ENCODE assay signal across 1 cellular context in genomic region chr15:34101366-34102174, GRCh38.
TF ChIP-seq lines count a peak whose summit lies in the region.

Gene EMC7 (minus strand): TSS chr15:34101862. CDS start chr15:34101839, 23 bp downstream.
Gene PGBD4 (plus strand): TSS chr15:34102083. CDS start chr15:34102532, 449 bp downstream.

TF ChIP-seq in HepG2, 621 proteins besides CTCF, POLR2A, EP300 and RAD21 (continued from another document and continues in another):
- TF ChIP-seq ZNF800 (CRISPR knock-in tag; IDR thresholded peaks at IDR 0.05) (no peak), ZZZ3 (CRISPR knock-in tag; IDR thresholded peaks at IDR 0.05; ENCODE audit: borderline replicate concordance) (peak; percentile 21; the same call in 1 of the 2 replicates), ZNF335 (CRISPR knock-in tag; IDR thresholded peaks at IDR 0.05) (no peak), ZNF510 (CRISPR knock-in tag; IDR thresholded peaks at IDR 0.05; ENCODE audit: low read depth) (no peak), ZNF30 (CRISPR knock-in tag; IDR thresholded peaks at IDR 0.05) (no peak), ZSCAN9 (CRISPR knock-in tag; IDR thresholded peaks at IDR 0.05; ENCODE audit: borderline replicate concordance) (no peak; the same call in 1 of the 2 replicates), ZNF703 (CRISPR knock-in tag; IDR thresholded peaks at IDR 0.05; ENCODE audit: borderline replicate concordance) (no peak), GPBP1L1 (CRISPR knock-in tag; IDR thresholded peaks at IDR 0.05) (no peak), ATF7-NPFF (CRISPR knock-in tag; IDR thresholded peaks at IDR 0.05; ENCODE audit: low read depth) (0 out of 2 replicates have a peak, but pooled peaks have one; percentile 29), ZNF296 (CRISPR knock-in tag; conservative IDR thresholded peaks at IDR 0.05) (no peak), ZEB1 (IDR thresholded peaks at IDR 0.05; ENCODE audit: insufficient replicate concordance, low read depth) (no peak), IRF1 (CRISPR knock-in tag; IDR thresholded peaks at IDR 0.05; ENCODE audit: low read depth) (no peak), NKX3-1 (CRISPR knock-in tag; IDR thresholded peaks at IDR 0.05) (no peak; the same call in 1 of the 2 replicates), SOX6 (IDR thresholded peaks at IDR 0.05) (no peak), SOX6 (CRISPR knock-in tag; IDR thresholded peaks at IDR 0.05) (peak; percentile 70), ATF5 (CRISPR knock-in tag; IDR thresholded peaks at IDR 0.05; ENCODE audit: low read depth) (0 out of 2 replicates have a peak, but pooled peaks have one; percentile 41), SAFB2 (CRISPR knock-in tag; IDR thresholded peaks at IDR 0.05; ENCODE audit: borderline replicate concordance, low read depth) (0 out of 2 replicates have a peak, but pooled peaks have one; percentile 41), ZBTB1 (CRISPR knock-in tag; IDR thresholded peaks at IDR 0.05; ENCODE audit: borderline replicate concordance) (no peak), PHF5A (CRISPR knock-in tag; IDR thresholded peaks at IDR 0.05; ENCODE audit: low read depth, unreplicated experiment) (no peak), SNAPC4 (CRISPR knock-in tag; IDR thresholded peaks at IDR 0.05) (no peak), ZFP36L2 (CRISPR knock-in tag; IDR thresholded peaks at IDR 0.05) (no peak), EEA1 (CRISPR knock-in tag; IDR thresholded peaks at IDR 0.05; ENCODE audit: borderline replicate concordance) (no peak), HDAC2 (CRISPR knock-in tag; IDR thresholded peaks at IDR 0.05) (peak; percentile 77; the same call in 1 of the 2 replicates), ZNF790 (CRISPR knock-in tag; IDR thresholded peaks at IDR 0.05; ENCODE audit: borderline replicate concordance) (peak; percentile 88), SETDB1 (CRISPR knock-in tag; IDR thresholded peaks at IDR 0.05; ENCODE audit: borderline replicate concordance) (no peak), ZNF513 (CRISPR knock-in tag; conservative IDR thresholded peaks at IDR 0.05) (no peak), HMGA1 (CRISPR knock-in tag; conservative IDR thresholded peaks at IDR 0.05) (no peak), ZSCAN29 (CRISPR knock-in tag; conservative IDR thresholded peaks at IDR 0.05) (0 out of 2 replicates have a peak, but pooled peaks have one; percentile 42), MAZ (IDR thresholded peaks at IDR 0.05; ENCODE audit: borderline replicate concordance, low read depth, low read length) (no peak), MAZ (CRISPR knock-in tag; IDR thresholded peaks at IDR 0.05; ENCODE audit: low read depth) (peak; percentile 53; the same call in 1 of the 2 replicates), DR1 (CRISPR knock-in tag; IDR thresholded peaks at IDR 0.05) (peak; percentile 57; the same call in 1 of the 2 replicates), ZNF292 (CRISPR knock-in tag; IDR thresholded peaks at IDR 0.05; ENCODE audit: borderline replicate concordance, low read depth) (peak; percentile 26; the same call in 1 of the 2 replicates), HBP1 (CRISPR knock-in tag; IDR thresholded peaks at IDR 0.05; ENCODE audit: low read depth) (peak; percentile 23), GMEB1 (CRISPR knock-in tag; IDR thresholded peaks at IDR 0.05; ENCODE audit: borderline replicate concordance) (peak; percentile 90), BHLHE40 (IDR thresholded peaks at IDR 0.05; ENCODE audit: low read length) (no peak), SOX13 (IDR thresholded peaks at IDR 0.05) (no peak), SOX13 (CRISPR knock-in tag; conservative IDR thresholded peaks at IDR 0.05 in 1 of 2, IDR thresholded peaks at IDR 0.05 in 1 of 2) (no peak), HOMEZ (CRISPR knock-in tag; IDR thresholded peaks at IDR 0.05; ENCODE audit: low read depth) (peak; percentile 32; the same call in 1 of the 2 replicates), SIN3A (IDR thresholded peaks at IDR 0.05; ENCODE audit: borderline replicate concordance, low read depth, low read length) (peak; percentile 88; the same call in 1 of the 2 replicates), FOXK2 (IDR thresholded peaks at IDR 0.05) (peak; percentile 61; the same call in 1 of the 2 replicates), RXRA (CRISPR knock-in tag; IDR thresholded peaks at IDR 0.05) (peak; percentile 37; the same call in 1 of the 2 replicates), RBFOX2 (IDR thresholded peaks at IDR 0.05; ENCODE audit: low read depth, low read length) (peak; percentile 84), POLR2G (IDR thresholded peaks at IDR 0.05; ENCODE audit: low read depth, low read length) (peak; percentile 98), ZNF280B (CRISPR knock-in tag; IDR thresholded peaks at IDR 0.05; ENCODE audit: borderline replicate concordance) (peak; percentile 20; the same call in 1 of the 2 replicates), PAWR (CRISPR knock-in tag; IDR thresholded peaks at IDR 0.05; ENCODE audit: borderline replicate concordance) (no peak), ZNF7 (CRISPR knock-in tag; IDR thresholded peaks at IDR 0.05) (no peak), EZH2 (conservative IDR thresholded peaks at IDR 0.05; ENCODE audit: low read depth, low read length) (no peak), RFXAP (CRISPR knock-in tag; IDR thresholded peaks at IDR 0.05; ENCODE audit: borderline replicate concordance) (no peak)
